In the genomic region with DNA sequence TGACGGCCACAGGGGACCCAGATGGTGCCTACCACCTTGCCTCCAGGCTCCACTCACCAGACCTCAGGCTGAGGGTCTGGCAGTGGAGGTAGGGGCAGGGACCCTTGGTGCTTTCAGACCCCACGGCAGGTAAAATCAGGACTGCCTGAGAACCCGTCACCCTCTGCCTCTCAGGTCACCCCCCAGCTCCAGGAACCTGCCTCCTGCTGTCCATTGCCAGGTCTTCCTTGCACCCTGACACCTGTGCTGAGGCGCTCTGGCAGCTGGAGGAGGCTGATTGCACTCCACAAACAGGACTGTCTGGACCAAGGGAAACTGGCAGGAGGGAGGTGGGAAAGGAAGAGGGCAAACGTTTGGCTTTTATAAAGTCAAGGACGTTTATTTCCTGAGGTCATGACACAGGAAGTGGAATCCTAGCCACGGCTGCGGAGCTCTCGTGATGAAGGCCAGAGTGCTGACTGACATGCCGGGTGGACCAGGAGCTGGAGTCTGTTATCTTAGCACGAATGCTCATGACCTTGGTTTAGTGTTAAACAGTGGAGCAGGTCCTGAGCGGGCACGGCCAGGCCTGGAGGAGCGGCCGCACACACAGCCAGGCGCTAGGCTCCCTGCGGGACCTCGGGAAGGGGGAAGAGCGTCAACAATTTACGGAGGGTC, we compare ENCODE assay signal across 1 cellular context.
A peak's percentile ranks its signal among the peaks of the same experiment; 100 is the strongest.
TF ChIP-seq lines count a peak whose summit lies in the region.

No MANE protein-coding gene starts in this region.

TF ChIP-seq in HepG2, 621 proteins besides CTCF, POLR2A, EP300 and RAD21 (continued from another document and continues in another):
- TF ChIP-seq SRSF4 (IDR thresholded peaks at IDR 0.05; ENCODE audit: low read depth, low read length, poor library complexity, severe bottlenecking) (no peak), EHMT2 (IDR thresholded peaks at IDR 0.05; ENCODE audit: borderline replicate concordance, low read depth, low read length) (no peak), HMG20A (CRISPR knock-in tag; IDR thresholded peaks at IDR 0.05; ENCODE audit: borderline replicate concordance) (no peak), MEIS1 (CRISPR knock-in tag; IDR thresholded peaks at IDR 0.05; ENCODE audit: borderline replicate concordance) (no peak), REXO4 (CRISPR knock-in tag; IDR thresholded peaks at IDR 0.05; ENCODE audit: borderline replicate concordance) (no peak), MXI1 (IDR thresholded peaks at IDR 0.05; ENCODE audit: borderline replicate concordance, low read depth, low read length) (no peak), ZNF33B (CRISPR knock-in tag; IDR thresholded peaks at IDR 0.05) (no peak), NBN (conservative IDR thresholded peaks at IDR 0.05) (no peak), ZNF383 (CRISPR knock-in tag; IDR thresholded peaks at IDR 0.05; ENCODE audit: borderline replicate concordance) (no peak), PHF8 (CRISPR knock-in tag; IDR thresholded peaks at IDR 0.05) (0 out of 2 replicates have a peak, but pooled peaks have one; percentile 5), MED1 (CRISPR knock-in tag; IDR thresholded peaks at IDR 0.05) (no peak), EEA1 (CRISPR knock-in tag; IDR thresholded peaks at IDR 0.05; ENCODE audit: borderline replicate concordance) (no peak), RARG (CRISPR knock-in tag; IDR thresholded peaks at IDR 0.05; ENCODE audit: low read depth) (no peak), TSC22D2 (CRISPR knock-in tag; IDR thresholded peaks at IDR 0.05; ENCODE audit: borderline replicate concordance) (no peak), SOX13 (IDR thresholded peaks at IDR 0.05) (no peak), SOX13 (CRISPR knock-in tag; conservative IDR thresholded peaks at IDR 0.05 in 1 of 2, IDR thresholded peaks at IDR 0.05 in 1 of 2) (0 out of 4 replicates have a peak, but pooled peaks of 1 of the 2 experiments have one; percentile 17), ZNF619 (CRISPR knock-in tag; IDR thresholded peaks at IDR 0.05) (0 out of 2 replicates have a peak, but pooled peaks have one; percentile 18), TARDBP (CRISPR knock-in tag; IDR thresholded peaks at IDR 0.05) (peak; percentile 51; the same call in 1 of the 2 replicates), ZNF224 (CRISPR knock-in tag; IDR thresholded peaks at IDR 0.05) (peak; percentile 29; the same call in 1 of the 2 replicates), ZBTB25 (CRISPR knock-in tag; IDR thresholded peaks at IDR 0.05) (no peak), NCOR1 (IDR thresholded peaks at IDR 0.05; ENCODE audit: borderline replicate concordance, low read length) (no peak), HDAC1 (CRISPR knock-in tag; IDR thresholded peaks at IDR 0.05) (0 out of 2 replicates have a peak, but pooled peaks have one; percentile 21), UBTF (CRISPR knock-in tag; IDR thresholded peaks at IDR 0.05) (no peak), STAG1 (CRISPR knock-in tag; IDR thresholded peaks at IDR 0.05) (no peak), CENPT (CRISPR knock-in tag; IDR thresholded peaks at IDR 0.05; ENCODE audit: low read depth) (no peak), RBM22 (optimal IDR thresholded peaks at IDR 0.05; ENCODE audit: low read length) (peak; percentile 88), ZNF441 (CRISPR knock-in tag; IDR thresholded peaks at IDR 0.05; ENCODE audit: borderline replicate concordance) (no peak), ZSCAN29 (CRISPR knock-in tag; conservative IDR thresholded peaks at IDR 0.05) (no peak), TRIM24 (CRISPR knock-in tag; IDR thresholded peaks at IDR 0.05) (no peak), ZNF564 (CRISPR knock-in tag; IDR thresholded peaks at IDR 0.05) (no peak), YEATS2 (CRISPR knock-in tag; IDR thresholded peaks at IDR 0.05; ENCODE audit: borderline replicate concordance) (no peak), ZFX (CRISPR knock-in tag; IDR thresholded peaks at IDR 0.05; ENCODE audit: low read depth) (no peak; the same call in 1 of the 2 replicates), RBM39 (IDR thresholded peaks at IDR 0.05; ENCODE audit: low read depth, low read length, poor library complexity, severe bottlenecking) (peak; percentile 56), CCAR2 (optimal IDR thresholded peaks at IDR 0.05; ENCODE audit: low read depth, low read length) (no peak), SRSF1 (optimal IDR thresholded peaks at IDR 0.05; ENCODE audit: low read depth, low read length) (no peak), SIN3A (IDR thresholded peaks at IDR 0.05; ENCODE audit: borderline replicate concordance, low read depth, low read length) (peak; percentile 47; the same call in 1 of the 2 replicates), ZC3H13 (CRISPR knock-in tag; IDR thresholded peaks at IDR 0.05) (peak; percentile 35; the same call in 1 of the 2 replicates), CEBPZ (IDR thresholded peaks at IDR 0.05; ENCODE audit: low read length) (no peak), EED (CRISPR knock-in tag; IDR thresholded peaks at IDR 0.05) (no peak), MBD4 (IDR thresholded peaks at IDR 0.05; ENCODE audit: borderline replicate concordance, low read length) (0 out of 2 replicates have a peak, but pooled peaks have one; percentile 29), ZNF788 (CRISPR knock-in tag; IDR thresholded peaks at IDR 0.05; ENCODE audit: borderline replicate concordance) (peak; percentile 59; the same call in 1 of the 2 replicates), POLR2AphosphoS2 (IDR thresholded peaks at IDR 0.05; ENCODE audit: low read depth, low read length) (peak; percentile 33; the same call in 1 of the 2 replicates), ZNF234 (CRISPR knock-in tag; conservative IDR thresholded peaks at IDR 0.05) (no peak), PAX8 (CRISPR knock-in tag; IDR thresholded peaks at IDR 0.05; ENCODE audit: borderline replicate concordance) (no peak), SMAD9 (CRISPR knock-in tag; IDR thresholded peaks at IDR 0.05) (no peak), ZNF747 (CRISPR knock-in tag; IDR thresholded peaks at IDR 0.05; ENCODE audit: borderline replicate concordance) (peak; percentile 46; the same call in 1 of the 2 replicates)
- TF ChIP-seq, protein P1, sequence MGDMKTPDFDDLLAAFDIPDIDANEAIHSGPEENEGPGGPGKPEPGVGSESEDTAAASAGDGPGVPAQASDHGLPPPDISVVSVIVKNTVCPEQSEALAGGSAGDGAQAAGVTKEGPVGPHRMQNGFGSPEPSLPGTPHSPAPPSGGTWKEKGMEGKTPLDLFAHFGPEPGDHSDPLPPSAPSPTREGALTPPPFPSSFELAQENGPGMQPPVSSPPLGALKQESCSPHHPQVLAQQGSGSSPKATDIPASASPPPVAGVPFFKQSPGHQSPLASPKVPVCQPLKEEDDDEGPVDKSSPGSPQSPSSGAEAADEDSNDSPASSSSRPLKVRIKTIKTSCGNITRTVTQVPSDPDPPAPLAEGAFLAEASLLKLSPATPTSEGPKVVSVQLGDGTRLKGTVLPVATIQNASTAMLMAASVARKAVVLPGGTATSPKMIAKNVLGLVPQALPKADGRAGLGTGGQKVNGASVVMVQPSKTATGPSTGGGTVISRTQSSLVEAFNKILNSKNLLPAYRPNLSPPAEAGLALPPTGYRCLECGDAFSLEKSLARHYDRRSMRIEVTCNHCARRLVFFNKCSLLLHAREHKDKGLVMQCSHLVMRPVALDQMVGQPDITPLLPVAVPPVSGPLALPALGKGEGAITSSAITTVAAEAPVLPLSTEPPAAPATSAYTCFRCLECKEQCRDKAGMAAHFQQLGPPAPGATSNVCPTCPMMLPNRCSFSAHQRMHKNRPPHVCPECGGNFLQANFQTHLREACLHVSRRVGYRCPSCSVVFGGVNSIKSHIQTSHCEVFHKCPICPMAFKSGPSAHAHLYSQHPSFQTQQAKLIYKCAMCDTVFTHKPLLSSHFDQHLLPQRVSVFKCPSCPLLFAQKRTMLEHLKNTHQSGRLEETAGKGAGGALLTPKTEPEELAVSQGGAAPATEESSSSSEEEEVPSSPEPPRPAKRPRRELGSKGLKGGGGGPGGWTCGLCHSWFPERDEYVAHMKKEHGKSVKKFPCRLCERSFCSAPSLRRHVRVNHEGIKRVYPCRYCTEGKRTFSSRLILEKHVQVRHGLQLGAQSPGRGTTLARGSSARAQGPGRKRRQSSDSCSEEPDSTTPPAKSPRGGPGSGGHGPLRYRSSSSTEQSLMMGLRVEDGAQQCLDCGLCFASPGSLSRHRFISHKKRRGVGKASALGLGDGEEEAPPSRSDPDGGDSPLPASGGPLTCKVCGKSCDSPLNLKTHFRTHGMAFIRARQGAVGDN (CRISPR knock-in tag; IDR thresholded peaks at IDR 0.05) = peak; percentile 85
- TF ChIP-seq, protein P2, sequence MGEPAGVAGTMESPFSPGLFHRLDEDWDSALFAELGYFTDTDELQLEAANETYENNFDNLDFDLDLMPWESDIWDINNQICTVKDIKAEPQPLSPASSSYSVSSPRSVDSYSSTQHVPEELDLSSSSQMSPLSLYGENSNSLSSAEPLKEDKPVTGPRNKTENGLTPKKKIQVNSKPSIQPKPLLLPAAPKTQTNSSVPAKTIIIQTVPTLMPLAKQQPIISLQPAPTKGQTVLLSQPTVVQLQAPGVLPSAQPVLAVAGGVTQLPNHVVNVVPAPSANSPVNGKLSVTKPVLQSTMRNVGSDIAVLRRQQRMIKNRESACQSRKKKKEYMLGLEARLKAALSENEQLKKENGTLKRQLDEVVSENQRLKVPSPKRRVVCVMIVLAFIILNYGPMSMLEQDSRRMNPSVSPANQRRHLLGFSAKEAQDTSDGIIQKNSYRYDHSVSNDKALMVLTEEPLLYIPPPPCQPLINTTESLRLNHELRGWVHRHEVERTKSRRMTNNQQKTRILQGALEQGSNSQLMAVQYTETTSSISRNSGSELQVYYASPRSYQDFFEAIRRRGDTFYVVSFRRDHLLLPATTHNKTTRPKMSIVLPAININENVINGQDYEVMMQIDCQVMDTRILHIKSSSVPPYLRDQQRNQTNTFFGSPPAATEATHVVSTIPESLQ (CRISPR knock-in tag; conservative IDR thresholded peaks at IDR 0.05) = no peak
- TF ChIP-seq, protein P3, sequence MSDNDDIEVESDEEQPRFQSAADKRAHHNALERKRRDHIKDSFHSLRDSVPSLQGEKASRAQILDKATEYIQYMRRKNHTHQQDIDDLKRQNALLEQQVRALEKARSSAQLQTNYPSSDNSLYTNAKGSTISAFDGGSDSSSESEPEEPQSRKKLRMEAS (IDR thresholded peaks at IDR 0.05) = peak; percentile 50
- TF ChIP-seq, protein P4, sequence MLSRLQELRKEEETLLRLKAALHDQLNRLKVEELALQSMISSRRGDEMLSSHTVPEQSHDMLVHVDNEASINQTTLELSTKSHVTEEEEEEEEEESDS (CRISPR knock-in tag; IDR thresholded peaks at IDR 0.05; ENCODE audit: borderline replicate concordance) = no peak
